In the genomic region with DNA sequence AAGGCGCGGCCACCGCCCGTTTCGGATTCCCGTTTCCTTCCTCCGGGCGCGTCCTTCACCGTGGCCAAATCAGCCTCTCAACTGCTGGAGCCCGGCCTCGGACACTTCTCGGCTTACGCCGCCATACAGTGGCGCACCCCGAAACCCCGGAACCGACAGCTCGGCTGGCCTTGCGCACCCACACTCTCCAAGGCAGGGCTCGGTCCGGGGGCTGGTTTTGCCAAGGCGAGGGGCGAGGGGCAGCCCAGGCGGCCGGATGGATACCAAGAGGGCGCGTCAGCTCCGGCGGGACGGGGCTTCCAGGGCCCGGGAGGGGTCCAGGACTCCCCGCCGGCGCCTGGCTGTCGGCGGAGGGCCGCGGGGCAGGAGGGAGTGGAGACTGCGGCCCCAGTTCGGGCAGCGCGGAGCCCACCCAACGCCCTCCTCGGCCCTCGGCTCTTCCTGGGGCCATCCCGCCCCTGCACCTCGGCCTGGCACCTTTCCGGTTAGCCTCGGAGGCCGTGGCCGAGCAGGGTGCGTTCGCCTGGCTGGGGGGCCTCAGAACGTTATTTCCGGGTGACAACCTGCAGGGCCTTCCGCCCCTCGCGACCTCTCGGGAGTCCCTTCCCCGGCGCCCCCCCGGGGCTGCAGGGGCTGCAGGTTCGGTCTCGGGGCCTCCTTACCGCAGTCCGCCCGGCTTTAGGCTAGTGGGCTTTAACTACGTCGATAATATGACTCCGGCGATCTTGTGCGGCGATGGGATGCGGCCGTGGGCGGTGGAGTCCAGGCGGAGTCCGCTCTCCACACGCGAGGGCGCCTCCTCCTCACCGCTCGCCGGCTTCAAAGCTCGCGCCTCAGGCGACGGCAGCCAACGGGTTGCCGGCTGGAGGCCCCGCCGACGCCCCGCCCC, we compare ENCODE assay signal across 1 cellular context.
TF ChIP-seq lines count a peak whose summit lies in the region.

No MANE protein-coding gene starts in this region.

TF ChIP-seq in HepG2, 621 proteins besides CTCF, POLR2A, EP300 and RAD21 (continued from another document):
- TF ChIP-seq, protein P1, sequence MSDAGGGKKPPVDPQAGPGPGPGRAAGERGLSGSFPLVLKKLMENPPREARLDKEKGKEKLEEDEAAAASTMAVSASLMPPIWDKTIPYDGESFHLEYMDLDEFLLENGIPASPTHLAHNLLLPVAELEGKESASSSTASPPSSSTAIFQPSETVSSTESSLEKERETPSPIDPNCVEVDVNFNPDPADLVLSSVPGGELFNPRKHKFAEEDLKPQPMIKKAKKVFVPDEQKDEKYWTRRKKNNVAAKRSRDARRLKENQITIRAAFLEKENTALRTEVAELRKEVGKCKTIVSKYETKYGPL (CRISPR knock-in tag; IDR thresholded peaks at IDR 0.05) = peak; percentile 5; the same call in 1 of the 2 replicates
- TF ChIP-seq HNRNPL (IDR thresholded peaks at IDR 0.05; ENCODE audit: low read depth, low read length) (peak; percentile 56; the same call in 1 of the 2 replicates), ZFP37 (CRISPR knock-in tag; IDR thresholded peaks at IDR 0.05; ENCODE audit: borderline replicate concordance) (0 out of 2 replicates have a peak, but pooled peaks have one; percentile 12), CC2D1A (CRISPR knock-in tag; IDR thresholded peaks at IDR 0.05) (no peak), TP53 (CRISPR knock-in tag; conservative IDR thresholded peaks at IDR 0.05) (0 out of 2 replicates have a peak, but pooled peaks have one; percentile 72), ZNF549 (CRISPR knock-in tag; IDR thresholded peaks at IDR 0.05) (0 out of 2 replicates have a peak, but pooled peaks have one; percentile 22), ZBTB42 (CRISPR knock-in tag; IDR thresholded peaks at IDR 0.05) (0 out of 2 replicates have a peak, but pooled peaks have one; percentile 26), EHMT2 (IDR thresholded peaks at IDR 0.05; ENCODE audit: borderline replicate concordance, low read depth, low read length) (no peak), DMAP1 (CRISPR knock-in tag; IDR thresholded peaks at IDR 0.05) (peak; percentile 7; the same call in 1 of the 2 replicates), EZH2 (conservative IDR thresholded peaks at IDR 0.05; ENCODE audit: low read depth, low read length) (no peak), RFX5 (IDR thresholded peaks at IDR 0.05; ENCODE audit: low read depth, low read length) (0 out of 2 replicates have a peak, but pooled peaks have one; percentile 4)
TF ChIP-seq in HepG2: peak in this region for 125.
